ENCODE assay signal across 32 cellular contexts in the genomic region with DNA sequence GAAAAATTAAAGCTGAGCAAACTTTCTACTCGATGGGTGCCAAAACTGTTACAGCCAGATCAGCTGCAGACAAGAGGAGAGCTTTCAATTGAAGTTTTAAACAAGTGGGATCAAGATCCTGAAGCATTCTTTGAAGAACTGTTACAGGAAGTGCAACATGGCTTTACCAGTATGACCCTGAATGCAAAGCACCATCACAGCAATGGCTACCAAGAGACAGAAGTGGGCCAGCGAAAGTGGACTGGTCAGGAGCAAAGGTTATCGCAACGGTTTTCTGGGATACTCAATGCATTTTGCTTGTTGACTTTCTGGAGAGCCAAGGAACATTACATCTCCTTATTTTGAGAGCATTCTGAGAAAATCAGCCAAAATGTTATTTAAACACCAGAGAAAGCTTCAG. TPM values are rescaled to one million over a fixed set of nuclear protein-coding genes. Genes with fewer than 3 reads are reported as not detected.
"Had no signal": no experiment of that assay in that cellular context is flagged by ENCODE, and none has a peak within 500 bp of the region (broad histone marks: within the 10 kb centered on the region; RNA-seq: fewer than 3 reads in every experiment).

No MANE protein-coding gene starts in this region.

- H3K27ac ChIP-seq: cardiac muscle cell, PC-9, RWPE1, SJCRH30, SK-N-MC had no signal

- ATAC-seq: activated CD4-positive, alpha-beta T cell treated with anti-CD3 and anti-CD28 coated beads for 36 hours; activated CD4-positive, CD25-positive, alpha-beta regulatory T cell treated with anti-CD3 and anti-CD28 coated beads, Interleukin-2, amount 50 U/mL, for 24 hours; activated CD8-positive, alpha-beta T cell treated with anti-CD3 and anti-CD28 coated beads, Interleukin-2, amount 10 ng/mL, durations not matched to agents 7 days and 5 days; activated naive CD8-positive, alpha-beta T cell treated with anti-CD3 and anti-CD28 coated beads, Interleukin-2, amount 50 U/mL, for 24 hours; K562; WTC11 had no signal

- FAIRE-seq: K562, RCC 7860, TTC549 had no signal

- H3K27me3 ChIP-seq: cardiac muscle cell, MG63, SJCRH30 had no signal

- H3K4me3 ChIP-seq: cardiac muscle cell, K562, MG63, PC-9, SJCRH30, SK-N-MC had no signal

- H3K4me2 ChIP-seq: PC-9 had no signal

- H2AFZ ChIP-seq: PC-9 had no signal

- H3K9me3 ChIP-seq: MG63, SJCRH30 had no signal

- H3K4me1 ChIP-seq: SJCRH30 had no signal

- DNase-seq: activated CD4-positive, alpha-beta T cell treated with anti-CD3 and anti-CD28 coated beads for 36 hours; activated CD4-positive, alpha-beta T cell treated with anti-CD3 and anti-CD28 coated beads, Interleukin-2, amount 10 ng/mL, durations not matched to agents 7 days and 5 days; activated CD4-positive, alpha-beta T cell treated with anti-CD3 and anti-CD28 coated beads, Interleukin-2, amount 50 U/mL, for 48 hours; activated CD8-positive, alpha-beta T cell treated with anti-CD3 and anti-CD28 coated beads, Interleukin-2, amount 10 ng/mL, durations not matched to agents 7 days and 5 days; activated effector memory CD4-positive, alpha-beta T cell treated with Interleukin-2 at 50 U/mL for 16 hours; activated naive CD4-positive, alpha-beta T cell treated with anti-CD3 and anti-CD28 coated beads, Interleukin-2, amount 10 ng/mL, durations not matched to agents 7 days and 5 days; activated naive CD8-positive, alpha-beta T cell treated with anti-CD3 and anti-CD28 coated beads, Interleukin-2, amount 50 U/mL, for 24 hours; activated T-cell treated with anti-CD3 and anti-CD28 coated beads for 4 hours; activated T-cell treated with anti-CD3 and anti-CD28 coated beads, Interleukin-2, amount 50 U/mL, for 48 hours; anterior cingulate cortex; MG63; MV-4-11; NCI-H1092; NCI-H1436 treated with DMSO at 0.1 percent for 48 hours; NCI-H1694 treated with DMSO at 0.1 percent for 48 hours; NCI-H2029; NCI-H345; NCI-H524 treated with DMSO at 0.1 percent for 48 hours; PC-9; Right ventricle myocardium superior; SJCRH30; T1000 had no signal

- H3K36me3 ChIP-seq: cardiac muscle cell, MG63, SJCRH30 had no signal

RNA-seq across cellular contexts. Expression of a gene that starts 9.1 kb away (rescaled TPM):
- total RNA-seq: activated CD4-positive, alpha-beta T cell treated with anti-CD3 and anti-CD28 coated beads for 36 hours; activated CD4-positive, alpha-beta T cell treated with anti-CD3 and anti-CD28 coated beads, Interleukin-2, amount 10 ng/mL, durations not matched to agents 7 days and 5 days; activated CD8-positive, alpha-beta T cell treated with anti-CD3 and anti-CD28 coated beads, Interleukin-2, amount 10 ng/mL, durations not matched to agents 7 days and 5 days; cardiac muscle cell; Right ventricle myocardium superior; SJCRH30; T-helper 1 cell treated with Interleukin-12 subunit alpha and Interleukin-12 subunit beta and Interleukin-4 antibody, amounts not matched to agents 30 ng/mL and 1 ng/mL, for 36 hours; T-helper 2 cell treated with Interferon-gamma antibody and Interleukin-4, amounts not matched to agents 100 ng/mL and 5 ng/mL, for 36 hours had no signal
- polyA plus RNA-seq: cardiac muscle cell had no signal
